27 cellular contexts compared by ENCODE assay signal in genomic region chr12:91040356-91040755, GRCh38. TPM values are rescaled to one million over a fixed set of nuclear protein-coding genes. Genes with fewer than 3 reads are reported as not detected.
DNase-seq lines count a peak whose midpoint lies in the region; ATAC-seq and TF ChIP-seq lines count a peak whose summit lies in the region.
"Had no signal": no experiment of that assay in that cellular context is flagged by ENCODE, and none has a peak within 500 bp of the region (broad histone marks: within the 10 kb centered on the region; RNA-seq: fewer than 3 reads in every experiment).

No MANE protein-coding gene starts in this region.

- H2BK15ac ChIP-seq in mesenchymal stem cell (ENCODE audit: low read depth, poor library complexity, severe bottlenecking): no peak overlapping the region

- no peaks in the 10 kb centered on the region for H3K9me3 ChIP-seq in mesenchymal stem cell (ENCODE audit: control insufficient read depth, low read length)
- H3K9me3 ChIP-seq: body of pancreas, Peyer's patch, thoracic aorta, vagina had no signal

- H3K23ac ChIP-seq in mesenchymal stem cell (ENCODE audit: low read length in 2 of 2): no peak overlapping the region

- WGBS in mesenchymal stem cell: no CpG with 5 or more reads among the region's 1 CpG

- H4K8ac ChIP-seq in mesenchymal stem cell (ENCODE audit: low read length): no peak overlapping the region

- no peak overlapping the region for H2AFZ ChIP-seq in mesenchymal stem cell (ENCODE audit: low read depth, low read length)

- H3K14ac ChIP-seq in mesenchymal stem cell (ENCODE audit: low read length in 2 of 2): no peak overlapping the region

- DNase-seq in EH (ENCODE audit: low read depth): peak; percentile 27
- DNase-seq in LHCN-M2 (ENCODE audit: low read depth): peak; percentile 30
- peak; percentile 22 for DNase-seq in choroid plexus epithelial cell (ENCODE audit: low read depth)
- DNase-seq in mesenchymal stem cell: peak; percentile 21
- DNase-seq in stimulated activated naive B cell treated with anti-CD40 and anti-IgM and Interleukin-4, amounts not matched to agents 10 μg/mL and 1 μg/mL and 100 μg/mL, for 72 hours: no peak
- DNase-seq: activated CD4-positive, alpha-beta T cell treated with anti-CD3 and anti-CD28 coated beads, Interleukin-2, amount 50 U/mL, for 1 hour; body of pancreas; CD4-positive, alpha-beta memory T cell; GF-D8; immature natural killer cell; NCI-H1092 treated with DMSO at 0.1 percent for 48 hours; NCI-H1930; NCI-H345; NK-92 treated with Interleukin-12 subunit alpha and Interleukin-12 subunit beta, amount 100 ng/mL, for 24 hours; Peyer's patch; stimulated activated naive CD4-positive, alpha-beta T cell treated with Interleukin-2 at 50 U/mL for 16 hours; WERI-Rb-1 had no signal

- H2BK12ac ChIP-seq in mesenchymal stem cell (ENCODE audit: low read length in 2 of 2): no peak overlapping the region

- no peaks in the 10 kb centered on the region for H3K36me3 ChIP-seq in mesenchymal stem cell (ENCODE audit: control insufficient read depth in 1 of 2, insufficient read depth in 2 of 2, low read depth in 1 of 2, low read length in 2 of 2)
- H3K36me3 ChIP-seq: Peyer's patch, thoracic aorta, vagina, WERI-Rb-1 had no signal

- H3K27ac Mint-ChIP-seq in stimulated activated naive B cell treated with anti-CD40 and anti-IgM and Interleukin-4, amounts not matched to agents 10 μg/mL and 1 μg/mL and 100 μg/mL, for 72 hours: no peak overlapping the region
- H3K27ac Mint-ChIP-seq: activated naive CD4-positive, alpha-beta T cell treated with anti-CD3 and anti-CD28 coated beads, Interleukin-2, amount 50 U/mL, for 72 hours; activated T-helper 17 cell treated with anti-CD3 and anti-CD28 coated beads, Interleukin-2, amount 50 U/mL, for 72 hours; CD4-positive, alpha-beta memory T cell; immature natural killer cell; progenitor cell of endocrine pancreas had no signal

- H3K9ac ChIP-seq in mesenchymal stem cell (ENCODE audit: low read length): peak overlapping the region; percentile 10

- no peak overlapping the region for H2AK5ac ChIP-seq in mesenchymal stem cell (ENCODE audit: low read length, severe bottlenecking)

- H3K4me2 ChIP-seq in mesenchymal stem cell (ENCODE audit: low read length, poor library complexity, severe bottlenecking): no peak overlapping the region

- H3K4ac ChIP-seq in mesenchymal stem cell (ENCODE audit: low read depth in 1 of 2, low read length in 2 of 2): no peak overlapping the region

- H4K91ac ChIP-seq in mesenchymal stem cell (ENCODE audit: low read length): no peak overlapping the region

- H3K27me3 Mint-ChIP-seq in stimulated activated naive B cell treated with anti-CD40 and anti-IgM and Interleukin-4, amounts not matched to agents 10 μg/mL and 1 μg/mL and 100 μg/mL, for 72 hours: no peaks in the 10 kb centered on the region
- H3K27me3 Mint-ChIP-seq: activated T-helper 17 cell treated with anti-CD3 and anti-CD28 coated beads, Interleukin-2, amount 50 U/mL, for 72 hours; CD4-positive, alpha-beta memory T cell; progenitor cell of endocrine pancreas had no signal

- H3K4me1 Mint-ChIP-seq in stimulated activated naive B cell treated with anti-CD40 and anti-IgM and Interleukin-4, amounts not matched to agents 10 μg/mL and 1 μg/mL and 100 μg/mL, for 72 hours: no peaks in the 10 kb centered on the region
- H3K4me1 Mint-ChIP-seq: activated T-helper 17 cell treated with anti-CD3 and anti-CD28 coated beads, Interleukin-2, amount 50 U/mL, for 72 hours; CD4-positive, alpha-beta memory T cell; immature natural killer cell had no signal

- no peak for ATAC-seq in HG03354 (IDR thresholded peaks at IDR 0.05; ENCODE audit: poor library complexity, severe bottlenecking, unreplicated experiment)
- ATAC-seq in stimulated activated naive B cell treated with anti-CD40 and anti-IgM and Interleukin-4, amounts not matched to agents 10 μg/mL and 1 μg/mL and 100 μg/mL, for 72 hours (replicated peaks): no peak
- no peak for ATAC-seq in HG02571 (IDR thresholded peaks at IDR 0.05; ENCODE audit: unreplicated experiment)
- ATAC-seq: activated naive CD4-positive, alpha-beta T cell treated with anti-CD3 and anti-CD28 coated beads, Interleukin-2, amount 50 U/mL, for 72 hours; activated T-helper 17 cell treated with anti-CD3 and anti-CD28 coated beads, Interleukin-2, amount 50 U/mL, for 72 hours; body of pancreas had no signal

- no peak overlapping the region for H2BK120ac ChIP-seq in mesenchymal stem cell (ENCODE audit: low read depth, low read length)

- no peak overlapping the region for H2BK5ac ChIP-seq in mesenchymal stem cell (ENCODE audit: low read depth, low read length, poor library complexity, severe bottlenecking)

- no peak overlapping the region for H3K18ac ChIP-seq in mesenchymal stem cell (ENCODE audit: low read depth in 1 of 2, low read length in 2 of 2)

- no peaks in the 10 kb centered on the region for H3K4me1 ChIP-seq in mesenchymal stem cell (ENCODE audit: control insufficient read depth, insufficient read depth, low read depth, low read length)
- H3K4me1 ChIP-seq: body of pancreas, Peyer's patch had no signal

- no peak overlapping the region for H3K27ac ChIP-seq in mesenchymal stem cell (ENCODE audit: low read length, poor library complexity, severe bottlenecking)
- H3K27ac ChIP-seq: body of pancreas, Peyer's patch, thoracic aorta, WERI-Rb-1 had no signal

- H3K4me3 Mint-ChIP-seq in stimulated activated naive B cell treated with anti-CD40 and anti-IgM and Interleukin-4, amounts not matched to agents 10 μg/mL and 1 μg/mL and 100 μg/mL, for 72 hours: no peak overlapping the region
- H3K4me3 Mint-ChIP-seq: activated T-helper 17 cell treated with anti-CD3 and anti-CD28 coated beads, Interleukin-2, amount 50 U/mL, for 72 hours; CD4-positive, alpha-beta memory T cell; immature natural killer cell had no signal

- H3K4me3 ChIP-seq in choroid plexus epithelial cell (ENCODE audit: low read depth, low read length): no peak overlapping the region
- H3K4me3 ChIP-seq in mesenchymal stem cell (ENCODE audit: insufficient read depth in 1 of 2, low read depth in 1 of 2, low read length in 2 of 2): no peak overlapping the region
- H3K4me3 ChIP-seq: body of pancreas, Peyer's patch, skin epidermis, thoracic aorta, vagina had no signal

- no peaks in the 10 kb centered on the region for H3K79me1 ChIP-seq in mesenchymal stem cell (replicated peaks; ENCODE audit: low read length, poor library complexity, severe bottlenecking)

- TF ChIP-seq CTCF in choroid plexus epithelial cell (conservative IDR thresholded peaks at IDR 0.05; ENCODE audit: low read depth, low read length): no peak

- no peaks in the 10 kb centered on the region for H3K9me3 Mint-ChIP-seq in stimulated activated naive B cell treated with anti-CD40 and anti-IgM and Interleukin-4, amounts not matched to agents 10 μg/mL and 1 μg/mL and 100 μg/mL, for 72 hours
- H3K9me3 Mint-ChIP-seq: activated naive CD4-positive, alpha-beta T cell treated with anti-CD3 and anti-CD28 coated beads, Interleukin-2, amount 50 U/mL, for 72 hours; activated T-helper 17 cell treated with anti-CD3 and anti-CD28 coated beads, Interleukin-2, amount 50 U/mL, for 72 hours; CD4-positive, alpha-beta memory T cell had no signal

- no peaks in the 10 kb centered on the region for H3K27me3 ChIP-seq in mesenchymal stem cell (ENCODE audit: control insufficient read depth in 1 of 2, insufficient read depth in 1 of 2, low read length in 2 of 2)
- H3K27me3 ChIP-seq: body of pancreas, Peyer's patch, vagina had no signal

- no peaks in the 10 kb centered on the region for H3K36me3 Mint-ChIP-seq in stimulated activated naive B cell treated with anti-CD40 and anti-IgM and Interleukin-4, amounts not matched to agents 10 μg/mL and 1 μg/mL and 100 μg/mL, for 72 hours
- H3K36me3 Mint-ChIP-seq: activated naive CD4-positive, alpha-beta T cell treated with anti-CD3 and anti-CD28 coated beads, Interleukin-2, amount 50 U/mL, for 72 hours; CD4-positive, alpha-beta memory T cell; immature natural killer cell had no signal

RNA-seq across cellular contexts. Expression of gene KERA, which starts 17.5 kb away (rescaled TPM):
- not detected in 2 replicates for total RNA-seq in LHCN-M2 (2014; rRNA removed)
- not detected for polyA plus RNA-seq in LHCN-M2 (2012)
- polyA plus RNA-seq in mesenchymal stem cell (2013, experiment 1 of 2): 0.01 TPM
- not detected for polyA plus RNA-seq in mesenchymal stem cell (2013, experiment 2 of 2)
- total RNA-seq: activated naive CD4-positive, alpha-beta T cell treated with anti-CD3 and anti-CD28 coated beads, Interleukin-2, amount 50 U/mL, for 72 hours; activated T-helper 17 cell treated with anti-CD3 and anti-CD28 coated beads, Interleukin-2, amount 50 U/mL, for 72 hours; body of pancreas; CD4-positive, alpha-beta memory T cell; liver; Peyer's patch; progenitor cell of endocrine pancreas; thoracic aorta; vagina had no signal
- polyA plus RNA-seq: CD4-positive, alpha-beta memory T cell; immature natural killer cell; liver; neural cell had no signal

RNA-seq across cellular contexts. Expression of gene EPYC, which starts 35.6 kb away (rescaled TPM):
- total RNA-seq in LHCN-M2 (2014; rRNA removed): not detected in 2 replicates
- not detected for polyA plus RNA-seq in LHCN-M2 (2012)
- 0.08 TPM for polyA plus RNA-seq in mesenchymal stem cell (2013, experiment 1 of 2)
- not detected for polyA plus RNA-seq in mesenchymal stem cell (2013, experiment 2 of 2)
- total RNA-seq: activated naive CD4-positive, alpha-beta T cell treated with anti-CD3 and anti-CD28 coated beads, Interleukin-2, amount 50 U/mL, for 72 hours; activated T-helper 17 cell treated with anti-CD3 and anti-CD28 coated beads, Interleukin-2, amount 50 U/mL, for 72 hours; body of pancreas; CD4-positive, alpha-beta memory T cell; liver; Peyer's patch; progenitor cell of endocrine pancreas; thoracic aorta; vagina had no signal
- polyA plus RNA-seq: CD4-positive, alpha-beta memory T cell; immature natural killer cell; liver; neural cell had no signal
